Comparison of ENCODE assay signal across 13 cellular contexts in the genomic region with DNA sequence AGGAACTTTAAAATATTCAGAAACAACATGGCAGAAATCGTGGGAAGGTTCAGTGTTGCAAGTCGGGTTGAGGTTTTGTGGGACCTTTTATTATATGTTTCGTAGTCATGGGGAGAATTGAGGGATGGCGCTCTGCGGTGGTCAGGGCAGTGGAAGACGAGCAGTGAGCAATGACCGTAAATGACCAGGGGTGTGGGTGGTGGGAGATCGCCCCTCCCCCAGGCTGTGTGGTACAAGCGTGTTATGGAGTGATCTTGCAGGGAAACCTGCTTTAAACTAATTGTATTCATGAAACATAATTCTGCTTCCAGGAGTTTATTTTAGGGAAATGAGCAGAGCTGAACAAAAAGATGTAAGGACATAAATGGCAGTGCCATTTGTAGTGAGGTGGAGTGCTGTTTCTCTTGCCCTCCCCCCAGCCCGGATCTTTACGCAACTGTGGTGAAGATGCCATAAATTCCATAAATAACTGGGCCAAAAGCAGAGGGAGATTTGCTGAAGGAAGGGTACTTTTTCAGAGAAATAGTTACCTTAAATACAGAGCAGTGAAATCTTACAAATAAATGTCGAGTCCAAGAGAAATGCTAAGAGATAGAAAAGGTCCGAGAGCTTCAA. TPM values are rescaled to one million over a fixed set of nuclear protein-coding genes. Genes with fewer than 3 reads are reported as not detected.
DNase-seq lines count a peak whose midpoint lies in the region; ATAC-seq and TF ChIP-seq lines count a peak whose summit lies in the region.
"Had no signal": no experiment of that assay in that cellular context is flagged by ENCODE, and none has a peak within 500 bp of the region (broad histone marks: within the 10 kb centered on the region; RNA-seq: fewer than 3 reads in every experiment).

No MANE protein-coding gene starts in this region.

- H3K4me3 ChIP-seq in NT2/D1 (ENCODE audit: insufficient read length, low read depth) (no peak overlapping the region), esophagus muscularis mucosa (peak overlapping the region in 2 of 4 donors; percentile 20 to 32)
- H3K4me3 ChIP-seq: transverse colon had no signal

- H3K9me3 ChIP-seq in NT2/D1 (ENCODE audit: insufficient read depth, low read length) = peaks cover 16% of the 10 kb centered on the region
- H3K9me3 ChIP-seq in esophagus muscularis mucosa = no peaks in the 10 kb centered on the region
- H3K9me3 ChIP-seq: neutrophil, transverse colon had no signal

- H3K27me3 Mint-ChIP-seq in progenitor cell of endocrine pancreas = no peaks in the 10 kb centered on the region

- no peak for TF ChIP-seq POLR2A in esophagus muscularis mucosa (IDR thresholded peaks at IDR 0.05; ENCODE audit: low read depth)

- ATAC-seq in HG02798 (IDR thresholded peaks at IDR 0.05; ENCODE audit: poor library complexity, unreplicated experiment) (no peak), foreskin keratinocyte (no peak)

- H3K36me3 Mint-ChIP-seq in progenitor cell of endocrine pancreas (ENCODE audit: insufficient read depth) = peaks cover 22% of the 10 kb centered on the region

- H3K36me3 ChIP-seq in NT2/D1 (ENCODE audit: insufficient read depth, insufficient read length, low read length) = peaks cover 4% of the 10 kb centered on the region
- no peaks in the 10 kb centered on the region for H3K36me3 ChIP-seq in esophagus muscularis mucosa
- H3K36me3 ChIP-seq: neutrophil, transverse colon had no signal

- no peak overlapping the region for H3K4me3 Mint-ChIP-seq in progenitor cell of endocrine pancreas (ENCODE audit: low read depth)
- H3K4me3 Mint-ChIP-seq: IgD-negative memory B cell had no signal

- H3K27me3 ChIP-seq in NT2/D1 (ENCODE audit: insufficient read depth, insufficient read length) (no peaks in the 10 kb centered on the region), esophagus muscularis mucosa (no peaks in the 10 kb centered on the region), foreskin keratinocyte (no peaks in the 10 kb centered on the region)
- H3K27me3 ChIP-seq: neutrophil, transverse colon had no signal

- peak overlapping the region; percentile 2 for H3K27ac Mint-ChIP-seq in progenitor cell of endocrine pancreas
- H3K27ac Mint-ChIP-seq: IgD-negative memory B cell had no signal

- WGBS in esophagus muscularis mucosa = 65% methylated on average over 13 of the region's 13 CpGs

- peaks cover 3% of the 10 kb centered on the region for H3K9me3 Mint-ChIP-seq in progenitor cell of endocrine pancreas (ENCODE audit: low read depth)

- H3K27ac ChIP-seq in esophagus muscularis mucosa (replicated peaks in 1 of 4) (peak overlapping the region; percentile 22 to 43 (median 31)), foreskin keratinocyte (no peak overlapping the region)
- H3K27ac ChIP-seq: neutrophil, transverse colon had no signal

- DNase-seq in GM03348 (ENCODE audit: low spot score) (peak; percentile 67), NT2/D1 (ENCODE audit: low read depth, low spot score) (peak; percentile 15), esophagus muscularis mucosa (ENCODE audit: extremely low spot score) (no peak), progenitor cell of endocrine pancreas (ENCODE audit: low spot score, unreplicated experiment) (no peak), NCI-H345 (lab: John Stamatoyannopoulos, UW) (no peak), foreskin keratinocyte (no peak), amygdala (lab: John Stamatoyannopoulos, UW) (no peak)
- DNase-seq: NCI-H510A treated with DMSO at 0.1 percent for 48 hours, T-helper 9 cell, transverse colon had no signal

- intact Hi-C loops in esophagus muscularis mucosa (cut with DNase I) = no loop called here

- H3K4me1 ChIP-seq in NT2/D1 (ENCODE audit: insufficient read depth, insufficient read length) (no peaks in the 10 kb centered on the region), esophagus muscularis mucosa (peaks cover 0 to 7% (median 3%) of the 10 kb centered on the region in 4 donors), foreskin keratinocyte (no peaks in the 10 kb centered on the region)
- H3K4me1 ChIP-seq: transverse colon had no signal

- peaks cover 6% of the 10 kb centered on the region for H3K4me1 Mint-ChIP-seq in progenitor cell of endocrine pancreas (ENCODE audit: low read depth)
- H3K4me1 Mint-ChIP-seq: IgD-negative memory B cell had no signal

- no peak for TF ChIP-seq EP300 in esophagus muscularis mucosa (IDR thresholded peaks at IDR 0.05)

- H3K9ac ChIP-seq in NT2/D1 (ENCODE audit: insufficient read length, low read depth) = no peak overlapping the region

- TF ChIP-seq CTCF in esophagus muscularis mucosa (IDR thresholded peaks at IDR 0.05) = no peak
- TF ChIP-seq CTCF in progenitor cell of endocrine pancreas (IDR thresholded peaks at IDR 0.05; ENCODE audit: unreplicated experiment) = no peak
- no peak for TF ChIP-seq CTCF in foreskin keratinocyte (conservative IDR thresholded peaks at IDR 0.05)

RNA-seq across cellular contexts. Expression of a gene that starts 20.2 kb away (rescaled TPM):
- total RNA-seq in esophagus muscularis mucosa (10 to 100 TPM in 2 of 4 donors, 1 to 10 TPM in 2; 4.6 to 18.1 (median 8.6) TPM), progenitor cell of endocrine pancreas (107 and 117 TPM in 2 replicates), foreskin keratinocyte (0.04 TPM in 1 of 2 replicates, not detected in the other)
- polyA plus RNA-seq in foreskin keratinocyte = not detected in 2 replicates
- polyA plus RNA-seq: IgD-negative memory B cell had no signal

Comparison
In these comparisons a context has a peak if more than half of its experiments do, and no peak if none do; other contexts are left out.
1. DNase-seq: peak in GM03348 (single experiment) and NT2/D1 (single experiment); none in esophagus muscularis mucosa (single experiment), progenitor cell of endocrine pancreas (single experiment), NCI-H345 (single experiment), foreskin keratinocyte (0 of 2) and amygdala (0 of 56).